ENCODE assay signal across 15 cellular contexts in genomic region chr1:200911361-200911760, GRCh38. TPM values are rescaled to one million over a fixed set of nuclear protein-coding genes. Genes with fewer than 3 reads are reported as not detected.
DNase-seq lines count a peak whose midpoint lies in the region; TF ChIP-seq lines count a peak whose summit lies in the region.
"Had no signal": no experiment of that assay in that cellular context is flagged by ENCODE, and none has a peak within 500 bp of the region (broad histone marks: within the 10 kb centered on the region; RNA-seq: fewer than 3 reads in every experiment).

No MANE protein-coding gene starts in this region.

- H3K9me3 Mint-ChIP-seq in glutamatergic neuron (ENCODE audit: unreplicated experiment): peaks cover 1% of the 10 kb centered on the region
- H3K9me3 Mint-ChIP-seq in activated naive CD4-positive, alpha-beta T cell treated with anti-CD3 and anti-CD28 coated beads, Interleukin-2, amount 10 ng/mL, durations not matched to agents 7 days and 5 days: no peaks in the 10 kb centered on the region
- H3K9me3 Mint-ChIP-seq: CD8-positive, alpha-beta T cell had no signal

- WGBS in esophagus, 2 donors: 79 to 88% methylated on average over 23 to 24 of the region's 24 CpGs
- WGBS in ovary, 3 donors: 94 to 95% (median 94%) methylated on average over 24 of the region's 24 CpGs

- intact Hi-C loops in posterior vena cava (cut with DNase I) (no loop called here), ovary (cut with DNase I) (no loop called here)

- peaks cover 34% of the 10 kb centered on the region for H3K36me3 ChIP-seq in H7 (replicated peaks; ENCODE audit: control insufficient read depth, insufficient read depth, low read length)
- H3K36me3 ChIP-seq in esophagus (ENCODE audit: control insufficient read depth in 2 of 2, insufficient read depth in 2 of 2, low read length in 1 of 2): peaks cover 0 to 25% of the 10 kb centered on the region in 2 donors
- H3K36me3 ChIP-seq in ovary: no peaks in the 10 kb centered on the region
- H3K36me3 ChIP-seq: BLaER1 treated with 17β-estradiol and CSF1 and Interleukin-3, amounts not matched to agents 10 nM and 100 nM; HAP-1 had no signal

- peak; percentile 34 for DNase-seq in H7
- peak; percentile 71 for DNase-seq in posterior vena cava (ENCODE audit: low spot score)
- DNase-seq in glutamatergic neuron: no peak
- DNase-seq in activated naive CD4-positive, alpha-beta T cell treated with anti-CD3 and anti-CD28 coated beads, Interleukin-2, amount 10 ng/mL, durations not matched to agents 7 days and 5 days: no peak
- DNase-seq in ovary: no peak
- DNase-seq in NOMO-1 treated with dmso at 0.1 percent for 144 hours (lab: John Stamatoyannopoulos, UW; ENCODE audit: unreplicated experiment): no peak
- DNase-seq: CD8-positive, alpha-beta T cell; DMS 273 treated with DMSO at 0.1 percent for 48 hours; GOT3 had no signal

- no peaks in the 10 kb centered on the region for H3K27me3 Mint-ChIP-seq in glutamatergic neuron (ENCODE audit: unreplicated experiment)
- H3K27me3 Mint-ChIP-seq in activated naive CD4-positive, alpha-beta T cell treated with anti-CD3 and anti-CD28 coated beads, Interleukin-2, amount 10 ng/mL, durations not matched to agents 7 days and 5 days: peaks cover 40% of the 10 kb centered on the region
- H3K27me3 Mint-ChIP-seq: B cell had no signal

- TF ChIP-seq POLR2A in ovary (IDR thresholded peaks at IDR 0.05): no peak

- CTCF ChIA-PET in activated naive CD4-positive, alpha-beta T cell treated with anti-CD3 and anti-CD28 coated beads, Interleukin-2, amount 10 ng/mL, durations not matched to agents 7 days and 5 days (lab: Charles Lee): no interaction called here

- H3K27ac ChIP-seq in esophagus (ENCODE audit: low read depth in 2 of 2, low read length in 1 of 2) (peak overlapping the region; percentile 1 to 12), ovary (no peak overlapping the region)

- H3K27me3 ChIP-seq in H7 (ENCODE audit: control insufficient read depth, insufficient read depth, low read length): no peaks in the 10 kb centered on the region
- H3K27me3 ChIP-seq in esophagus (ENCODE audit: control insufficient read depth in 1 of 2, insufficient read depth in 2 of 2, low read length in 2 of 2): no peaks in the 10 kb centered on the region
- H3K27me3 ChIP-seq in ovary: no peaks in the 10 kb centered on the region
- H3K27me3 ChIP-seq: BLaER1 treated with 17β-estradiol and CSF1 and Interleukin-3, amounts not matched to agents 10 nM and 100 nM had no signal

- H3K4me1 ChIP-seq in esophagus (ENCODE audit: control insufficient read depth in 2 of 2, insufficient read depth in 2 of 2, low read length in 1 of 2) (peaks cover 5 to 23% of the 10 kb centered on the region in 2 donors), ovary (ENCODE audit: insufficient read depth) (no peaks in the 10 kb centered on the region)
- H3K4me1 ChIP-seq: HAP-1 had no signal

- no peak overlapping the region for H3K4me3 Mint-ChIP-seq in glutamatergic neuron (ENCODE audit: unreplicated experiment)
- no peak overlapping the region for H3K4me3 Mint-ChIP-seq in activated naive CD4-positive, alpha-beta T cell treated with anti-CD3 and anti-CD28 coated beads, Interleukin-2, amount 10 ng/mL, durations not matched to agents 7 days and 5 days
- H3K4me3 Mint-ChIP-seq: B cell; CD8-positive, alpha-beta T cell had no signal

- no peak for TF ChIP-seq CTCF in glutamatergic neuron (IDR thresholded peaks at IDR 0.05; ENCODE audit: partially characterized antibody, unreplicated experiment)
- no peak for TF ChIP-seq CTCF in ovary (IDR thresholded peaks at IDR 0.05)

- no peak overlapping the region for H3K27ac Mint-ChIP-seq in glutamatergic neuron (ENCODE audit: unreplicated experiment)
- H3K27ac Mint-ChIP-seq in activated naive CD4-positive, alpha-beta T cell treated with anti-CD3 and anti-CD28 coated beads, Interleukin-2, amount 10 ng/mL, durations not matched to agents 7 days and 5 days: no peak overlapping the region
- H3K27ac Mint-ChIP-seq: B cell; CD8-positive, alpha-beta T cell had no signal

- H3K4me3 ChIP-seq in H7 (ENCODE audit: insufficient read depth, low read depth, low read length) (no peak overlapping the region), esophagus (ENCODE audit: low read depth in 1 of 2, low read length in 2 of 2) (no peak overlapping the region), ovary (no peak overlapping the region)
- H3K4me3 ChIP-seq: BLaER1 treated with 17β-estradiol and CSF1 and Interleukin-3, amounts not matched to agents 10 nM and 100 nM; HAP-1 had no signal

- no peak for TF ChIP-seq EP300 in ovary (IDR thresholded peaks at IDR 0.05)

- peaks cover 2% of the 10 kb centered on the region for H3K4me1 Mint-ChIP-seq in glutamatergic neuron (ENCODE audit: low read depth, unreplicated experiment)
- H3K4me1 Mint-ChIP-seq in activated naive CD4-positive, alpha-beta T cell treated with anti-CD3 and anti-CD28 coated beads, Interleukin-2, amount 10 ng/mL, durations not matched to agents 7 days and 5 days: peaks cover 3% of the 10 kb centered on the region
- H3K4me1 Mint-ChIP-seq: B cell had no signal

- H3K9me3 ChIP-seq in esophagus (ENCODE audit: control insufficient read depth in 2 of 2, insufficient read depth in 1 of 2, low read depth in 1 of 2, low read length in 1 of 2) (no peaks in the 10 kb centered on the region), ovary (no peaks in the 10 kb centered on the region)
- H3K9me3 ChIP-seq: BLaER1 treated with 17β-estradiol and CSF1 and Interleukin-3, amounts not matched to agents 10 nM and 100 nM; HAP-1 had no signal

- no peaks in the 10 kb centered on the region for H3K36me3 Mint-ChIP-seq in glutamatergic neuron (ENCODE audit: unreplicated experiment)
- H3K36me3 Mint-ChIP-seq in activated naive CD4-positive, alpha-beta T cell treated with anti-CD3 and anti-CD28 coated beads, Interleukin-2, amount 10 ng/mL, durations not matched to agents 7 days and 5 days: no peaks in the 10 kb centered on the region
- H3K36me3 Mint-ChIP-seq: CD8-positive, alpha-beta T cell had no signal

RNA-seq across cellular contexts. Expression of gene INAVA, which starts 16.7 kb away (rescaled TPM):
- 44.5 and 53.8 TPM in 2 replicates for total RNA-seq in H7 (2014; rRNA removed; shearing (Covaris generic))
- 10 to 100 TPM; 39.4 to 41.9 TPM for polyA plus RNA-seq in esophagus
- under 1 TPM; 0.29 to 0.51 TPM for total RNA-seq in posterior vena cava
- 2.4 TPM for total RNA-seq in glutamatergic neuron (ENCODE audit: unreplicated experiment)
- 1 to 10 TPM in 3 of 7 donors, under 1 TPM in 2, not detected in 2; 0.59 to 7.9 (median 1.1) TPM for total RNA-seq in ovary
- polyA plus RNA-seq in ovary: under 1 TPM; 0.18 TPM
- total RNA-seq: CD8-positive, alpha-beta T cell had no signal

RNA-seq across cellular contexts. Expression of gene GPR25, which starts 38.6 kb away (rescaled TPM):
- total RNA-seq in H7 (2014; rRNA removed; shearing (Covaris generic)): not detected in 2 replicates
- polyA plus RNA-seq in esophagus: under 1 TPM; 0.14 to 0.55 TPM
- total RNA-seq in posterior vena cava: not detected
- not detected for total RNA-seq in glutamatergic neuron (ENCODE audit: unreplicated experiment)
- total RNA-seq in ovary: not detected
- polyA plus RNA-seq in ovary: under 1 TPM in 1 of 2 donors, not detected in 1; 0.06 TPM
- total RNA-seq: A172, HT-29 had no signal

Comparison
In these comparisons a context has a peak if more than half of its experiments do, and no peak if none do; other contexts are left out.
1. DNase-seq: peak in H7 (single experiment) and posterior vena cava (single experiment); none in glutamatergic neuron (single experiment), activated naive CD4-positive, alpha-beta T cell treated with anti-CD3 and anti-CD28 coated beads, Interleukin-2, amount 10 ng/mL, durations not matched to agents 7 days and 5 days (single experiment), ovary (0 of 5) and NOMO-1 treated with dmso at 0.1 percent for 144 hours (single experiment).
2. H3K27ac ChIP-seq: peak in esophagus (2 of 2); none in ovary (0 of 2).